Comparison of ENCODE assay signal across 2 cellular contexts in the genomic region with DNA sequence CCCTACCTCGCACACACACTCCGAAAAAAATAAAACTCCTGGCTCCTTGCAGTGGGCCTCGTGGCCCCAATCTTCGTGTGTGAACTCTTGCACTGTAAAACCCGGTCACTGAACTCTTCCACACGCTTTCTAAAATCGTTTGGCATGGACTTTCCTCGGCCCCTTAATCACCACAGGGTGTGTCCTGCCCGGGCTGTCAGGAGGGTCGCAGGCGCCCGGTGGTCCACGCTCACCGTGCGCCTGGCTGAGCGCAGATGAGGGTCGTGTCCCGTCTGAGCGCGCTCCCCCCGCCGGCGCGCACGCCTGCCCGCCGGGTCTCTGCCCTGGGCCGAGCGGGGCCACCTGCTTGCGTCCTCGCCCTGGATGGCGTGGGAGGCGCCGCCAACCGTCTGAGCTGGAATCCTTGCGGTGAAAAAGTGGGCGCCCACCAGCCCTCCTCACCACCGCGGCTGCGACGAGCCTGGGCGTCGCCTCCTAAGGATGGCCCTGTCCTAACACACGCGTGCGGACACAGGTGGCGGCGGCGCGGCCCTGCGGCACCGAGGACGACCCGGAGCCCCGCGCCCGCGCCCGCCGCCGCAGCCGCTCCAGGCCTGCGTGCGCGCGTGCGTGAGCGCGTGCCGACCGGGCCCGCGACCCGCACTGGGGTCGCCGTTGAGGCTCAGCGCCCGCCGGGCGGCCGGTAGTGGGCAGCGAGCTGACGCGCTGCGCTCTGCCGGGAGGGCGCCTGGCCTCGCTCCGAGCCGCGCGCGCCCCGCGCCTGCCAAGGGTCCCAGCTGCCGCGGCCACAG.
TF ChIP-seq lines count a peak whose summit lies in the region.

No MANE protein-coding gene starts in this region.

TF ChIP-seq in IMR-90, 13 proteins besides CTCF, POLR2A, EP300 and RAD21 (continued from another document):
- TF ChIP-seq, protein P1, sequence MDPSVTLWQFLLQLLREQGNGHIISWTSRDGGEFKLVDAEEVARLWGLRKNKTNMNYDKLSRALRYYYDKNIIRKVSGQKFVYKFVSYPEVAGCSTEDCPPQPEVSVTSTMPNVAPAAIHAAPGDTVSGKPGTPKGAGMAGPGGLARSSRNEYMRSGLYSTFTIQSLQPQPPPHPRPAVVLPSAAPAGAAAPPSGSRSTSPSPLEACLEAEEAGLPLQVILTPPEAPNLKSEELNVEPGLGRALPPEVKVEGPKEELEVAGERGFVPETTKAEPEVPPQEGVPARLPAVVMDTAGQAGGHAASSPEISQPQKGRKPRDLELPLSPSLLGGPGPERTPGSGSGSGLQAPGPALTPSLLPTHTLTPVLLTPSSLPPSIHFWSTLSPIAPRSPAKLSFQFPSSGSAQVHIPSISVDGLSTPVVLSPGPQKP (IDR thresholded peaks at IDR 0.05; ENCODE audit: borderline replicate concordance, low read depth, low read length) = no peak
- TF ChIP-seq MAFK (IDR thresholded peaks at IDR 0.05; ENCODE audit: low read depth, low read length) = no peak
- TF ChIP-seq, protein P2, sequence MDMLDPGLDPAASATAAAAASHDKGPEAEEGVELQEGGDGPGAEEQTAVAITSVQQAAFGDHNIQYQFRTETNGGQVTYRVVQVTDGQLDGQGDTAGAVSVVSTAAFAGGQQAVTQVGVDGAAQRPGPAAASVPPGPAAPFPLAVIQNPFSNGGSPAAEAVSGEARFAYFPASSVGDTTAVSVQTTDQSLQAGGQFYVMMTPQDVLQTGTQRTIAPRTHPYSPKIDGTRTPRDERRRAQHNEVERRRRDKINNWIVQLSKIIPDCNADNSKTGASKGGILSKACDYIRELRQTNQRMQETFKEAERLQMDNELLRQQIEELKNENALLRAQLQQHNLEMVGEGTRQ (IDR thresholded peaks at IDR 0.05; ENCODE audit: low read depth, low read length) = no peak
- no peak for TF ChIP-seq FOS (IDR thresholded peaks at IDR 0.05; ENCODE audit: low read depth, low read length)

TF ChIP-seq in neural cell, 6 proteins besides CTCF, POLR2A, EP300 and RAD21 (continued from another document):
- TF ChIP-seq, protein P3, sequence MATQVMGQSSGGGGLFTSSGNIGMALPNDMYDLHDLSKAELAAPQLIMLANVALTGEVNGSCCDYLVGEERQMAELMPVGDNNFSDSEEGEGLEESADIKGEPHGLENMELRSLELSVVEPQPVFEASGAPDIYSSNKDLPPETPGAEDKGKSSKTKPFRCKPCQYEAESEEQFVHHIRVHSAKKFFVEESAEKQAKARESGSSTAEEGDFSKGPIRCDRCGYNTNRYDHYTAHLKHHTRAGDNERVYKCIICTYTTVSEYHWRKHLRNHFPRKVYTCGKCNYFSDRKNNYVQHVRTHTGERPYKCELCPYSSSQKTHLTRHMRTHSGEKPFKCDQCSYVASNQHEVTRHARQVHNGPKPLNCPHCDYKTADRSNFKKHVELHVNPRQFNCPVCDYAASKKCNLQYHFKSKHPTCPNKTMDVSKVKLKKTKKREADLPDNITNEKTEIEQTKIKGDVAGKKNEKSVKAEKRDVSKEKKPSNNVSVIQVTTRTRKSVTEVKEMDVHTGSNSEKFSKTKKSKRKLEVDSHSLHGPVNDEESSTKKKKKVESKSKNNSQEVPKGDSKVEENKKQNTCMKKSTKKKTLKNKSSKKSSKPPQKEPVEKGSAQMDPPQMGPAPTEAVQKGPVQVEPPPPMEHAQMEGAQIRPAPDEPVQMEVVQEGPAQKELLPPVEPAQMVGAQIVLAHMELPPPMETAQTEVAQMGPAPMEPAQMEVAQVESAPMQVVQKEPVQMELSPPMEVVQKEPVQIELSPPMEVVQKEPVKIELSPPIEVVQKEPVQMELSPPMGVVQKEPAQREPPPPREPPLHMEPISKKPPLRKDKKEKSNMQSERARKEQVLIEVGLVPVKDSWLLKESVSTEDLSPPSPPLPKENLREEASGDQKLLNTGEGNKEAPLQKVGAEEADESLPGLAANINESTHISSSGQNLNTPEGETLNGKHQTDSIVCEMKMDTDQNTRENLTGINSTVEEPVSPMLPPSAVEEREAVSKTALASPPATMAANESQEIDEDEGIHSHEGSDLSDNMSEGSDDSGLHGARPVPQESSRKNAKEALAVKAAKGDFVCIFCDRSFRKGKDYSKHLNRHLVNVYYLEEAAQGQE (IDR thresholded peaks at IDR 0.05; ENCODE audit: borderline replicate concordance) = no peak
- TF ChIP-seq MXI1 (conservative IDR thresholded peaks at IDR 0.05; ENCODE audit: poor library complexity, severe bottlenecking) = peak; percentile 57
- peak; percentile 36 for TF ChIP-seq SMC3 (conservative IDR thresholded peaks at IDR 0.05; ENCODE audit: poor library complexity)
- no peak for TF ChIP-seq TAF1 (IDR thresholded peaks at IDR 0.05; ENCODE audit: low read depth)
- TF ChIP-seq POLR2AphosphoS5 (IDR thresholded peaks at IDR 0.05) = no peak
